2 cellular contexts compared by ENCODE assay signal in genomic region chr18:3689986-3690681, GRCh38.
TF ChIP-seq lines count a peak whose summit lies in the region.

No MANE protein-coding gene starts in this region.

TF ChIP-seq in GM23338, 12 proteins besides CTCF, POLR2A, EP300 and RAD21:
- no peak for TF ChIP-seq CREB1 (CRISPR knock-in tag; IDR thresholded peaks at IDR 0.05; ENCODE audit: low read depth)

TF ChIP-seq in H1, 55 proteins besides CTCF, POLR2A, EP300 and RAD21:
- TF ChIP-seq, protein P1, sequence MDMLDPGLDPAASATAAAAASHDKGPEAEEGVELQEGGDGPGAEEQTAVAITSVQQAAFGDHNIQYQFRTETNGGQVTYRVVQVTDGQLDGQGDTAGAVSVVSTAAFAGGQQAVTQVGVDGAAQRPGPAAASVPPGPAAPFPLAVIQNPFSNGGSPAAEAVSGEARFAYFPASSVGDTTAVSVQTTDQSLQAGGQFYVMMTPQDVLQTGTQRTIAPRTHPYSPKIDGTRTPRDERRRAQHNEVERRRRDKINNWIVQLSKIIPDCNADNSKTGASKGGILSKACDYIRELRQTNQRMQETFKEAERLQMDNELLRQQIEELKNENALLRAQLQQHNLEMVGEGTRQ (IDR thresholded peaks at IDR 0.05; ENCODE audit: low read length) = no peak
- no peak for TF ChIP-seq MAX (IDR thresholded peaks at IDR 0.05)
- TF ChIP-seq CEBPB (IDR thresholded peaks at IDR 0.05; ENCODE audit: low read depth, low read length) = no peak
- TF ChIP-seq TCF12 (IDR thresholded peaks at IDR 0.05; ENCODE audit: low read depth, low read length) = no peak
- TF ChIP-seq BACH1 (IDR thresholded peaks at IDR 0.05; ENCODE audit: low read length) = no peak
- TF ChIP-seq BRCA1 (IDR thresholded peaks at IDR 0.05; ENCODE audit: low read depth, low read length) = no peak
- no peak for TF ChIP-seq JUND (IDR thresholded peaks at IDR 0.05; ENCODE audit: low read length)
- TF ChIP-seq POLR2AphosphoS5 (IDR thresholded peaks at IDR 0.05; ENCODE audit: low read depth, low read length) = no peak
- TF ChIP-seq EZH2 (IDR thresholded peaks at IDR 0.05; ENCODE audit: low read depth, low read length, severe bottlenecking) = no peak
- TF ChIP-seq, protein P2, sequence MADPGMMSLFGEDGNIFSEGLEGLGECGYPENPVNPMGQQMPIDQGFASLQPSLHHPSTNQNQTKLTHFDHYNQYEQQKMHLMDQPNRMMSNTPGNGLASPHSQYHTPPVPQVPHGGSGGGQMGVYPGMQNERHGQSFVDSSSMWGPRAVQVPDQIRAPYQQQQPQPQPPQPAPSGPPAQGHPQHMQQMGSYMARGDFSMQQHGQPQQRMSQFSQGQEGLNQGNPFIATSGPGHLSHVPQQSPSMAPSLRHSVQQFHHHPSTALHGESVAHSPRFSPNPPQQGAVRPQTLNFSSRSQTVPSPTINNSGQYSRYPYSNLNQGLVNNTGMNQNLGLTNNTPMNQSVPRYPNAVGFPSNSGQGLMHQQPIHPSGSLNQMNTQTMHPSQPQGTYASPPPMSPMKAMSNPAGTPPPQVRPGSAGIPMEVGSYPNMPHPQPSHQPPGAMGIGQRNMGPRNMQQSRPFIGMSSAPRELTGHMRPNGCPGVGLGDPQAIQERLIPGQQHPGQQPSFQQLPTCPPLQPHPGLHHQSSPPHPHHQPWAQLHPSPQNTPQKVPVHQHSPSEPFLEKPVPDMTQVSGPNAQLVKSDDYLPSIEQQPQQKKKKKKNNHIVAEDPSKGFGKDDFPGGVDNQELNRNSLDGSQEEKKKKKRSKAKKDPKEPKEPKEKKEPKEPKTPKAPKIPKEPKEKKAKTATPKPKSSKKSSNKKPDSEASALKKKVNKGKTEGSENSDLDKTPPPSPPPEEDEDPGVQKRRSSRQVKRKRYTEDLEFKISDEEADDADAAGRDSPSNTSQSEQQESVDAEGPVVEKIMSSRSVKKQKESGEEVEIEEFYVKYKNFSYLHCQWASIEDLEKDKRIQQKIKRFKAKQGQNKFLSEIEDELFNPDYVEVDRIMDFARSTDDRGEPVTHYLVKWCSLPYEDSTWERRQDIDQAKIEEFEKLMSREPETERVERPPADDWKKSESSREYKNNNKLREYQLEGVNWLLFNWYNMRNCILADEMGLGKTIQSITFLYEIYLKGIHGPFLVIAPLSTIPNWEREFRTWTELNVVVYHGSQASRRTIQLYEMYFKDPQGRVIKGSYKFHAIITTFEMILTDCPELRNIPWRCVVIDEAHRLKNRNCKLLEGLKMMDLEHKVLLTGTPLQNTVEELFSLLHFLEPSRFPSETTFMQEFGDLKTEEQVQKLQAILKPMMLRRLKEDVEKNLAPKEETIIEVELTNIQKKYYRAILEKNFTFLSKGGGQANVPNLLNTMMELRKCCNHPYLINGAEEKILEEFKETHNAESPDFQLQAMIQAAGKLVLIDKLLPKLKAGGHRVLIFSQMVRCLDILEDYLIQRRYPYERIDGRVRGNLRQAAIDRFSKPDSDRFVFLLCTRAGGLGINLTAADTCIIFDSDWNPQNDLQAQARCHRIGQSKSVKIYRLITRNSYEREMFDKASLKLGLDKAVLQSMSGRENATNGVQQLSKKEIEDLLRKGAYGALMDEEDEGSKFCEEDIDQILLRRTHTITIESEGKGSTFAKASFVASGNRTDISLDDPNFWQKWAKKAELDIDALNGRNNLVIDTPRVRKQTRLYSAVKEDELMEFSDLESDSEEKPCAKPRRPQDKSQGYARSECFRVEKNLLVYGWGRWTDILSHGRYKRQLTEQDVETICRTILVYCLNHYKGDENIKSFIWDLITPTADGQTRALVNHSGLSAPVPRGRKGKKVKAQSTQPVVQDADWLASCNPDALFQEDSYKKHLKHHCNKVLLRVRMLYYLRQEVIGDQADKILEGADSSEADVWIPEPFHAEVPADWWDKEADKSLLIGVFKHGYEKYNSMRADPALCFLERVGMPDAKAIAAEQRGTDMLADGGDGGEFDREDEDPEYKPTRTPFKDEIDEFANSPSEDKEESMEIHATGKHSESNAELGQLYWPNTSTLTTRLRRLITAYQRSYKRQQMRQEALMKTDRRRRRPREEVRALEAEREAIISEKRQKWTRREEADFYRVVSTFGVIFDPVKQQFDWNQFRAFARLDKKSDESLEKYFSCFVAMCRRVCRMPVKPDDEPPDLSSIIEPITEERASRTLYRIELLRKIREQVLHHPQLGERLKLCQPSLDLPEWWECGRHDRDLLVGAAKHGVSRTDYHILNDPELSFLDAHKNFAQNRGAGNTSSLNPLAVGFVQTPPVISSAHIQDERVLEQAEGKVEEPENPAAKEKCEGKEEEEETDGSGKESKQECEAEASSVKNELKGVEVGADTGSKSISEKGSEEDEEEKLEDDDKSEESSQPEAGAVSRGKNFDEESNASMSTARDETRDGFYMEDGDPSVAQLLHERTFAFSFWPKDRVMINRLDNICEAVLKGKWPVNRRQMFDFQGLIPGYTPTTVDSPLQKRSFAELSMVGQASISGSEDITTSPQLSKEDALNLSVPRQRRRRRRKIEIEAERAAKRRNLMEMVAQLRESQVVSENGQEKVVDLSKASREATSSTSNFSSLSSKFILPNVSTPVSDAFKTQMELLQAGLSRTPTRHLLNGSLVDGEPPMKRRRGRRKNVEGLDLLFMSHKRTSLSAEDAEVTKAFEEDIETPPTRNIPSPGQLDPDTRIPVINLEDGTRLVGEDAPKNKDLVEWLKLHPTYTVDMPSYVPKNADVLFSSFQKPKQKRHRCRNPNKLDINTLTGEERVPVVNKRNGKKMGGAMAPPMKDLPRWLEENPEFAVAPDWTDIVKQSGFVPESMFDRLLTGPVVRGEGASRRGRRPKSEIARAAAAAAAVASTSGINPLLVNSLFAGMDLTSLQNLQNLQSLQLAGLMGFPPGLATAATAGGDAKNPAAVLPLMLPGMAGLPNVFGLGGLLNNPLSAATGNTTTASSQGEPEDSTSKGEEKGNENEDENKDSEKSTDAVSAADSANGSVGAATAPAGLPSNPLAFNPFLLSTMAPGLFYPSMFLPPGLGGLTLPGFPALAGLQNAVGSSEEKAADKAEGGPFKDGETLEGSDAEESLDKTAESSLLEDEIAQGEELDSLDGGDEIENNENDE (IDR thresholded peaks at IDR 0.05; ENCODE audit: insufficient replicate concordance, low read length) = no peak
- TF ChIP-seq CREB1 (IDR thresholded peaks at IDR 0.05) = no peak
- TF ChIP-seq CBX8 (IDR thresholded peaks at IDR 0.05; ENCODE audit: borderline replicate concordance, low read depth, low read length) = no peak
- no peak for TF ChIP-seq EGR1 (IDR thresholded peaks at IDR 0.05; ENCODE audit: borderline replicate concordance, low read depth, low read length)
- no peak for TF ChIP-seq ATF3 (IDR thresholded peaks at IDR 0.05; ENCODE audit: insufficient read depth, low read depth, low read length)
- no peak for TF ChIP-seq CTBP2 (IDR thresholded peaks at IDR 0.05; ENCODE audit: borderline replicate concordance, insufficient read depth, insufficient read length, low read length)
- TF ChIP-seq HDAC6 (IDR thresholded peaks at IDR 0.05; ENCODE audit: low read depth, low read length) = no peak
TF ChIP-seq in H1: peak in this region for 0.
